ENCODE assay signal across 1 cellular context in the genomic region with DNA sequence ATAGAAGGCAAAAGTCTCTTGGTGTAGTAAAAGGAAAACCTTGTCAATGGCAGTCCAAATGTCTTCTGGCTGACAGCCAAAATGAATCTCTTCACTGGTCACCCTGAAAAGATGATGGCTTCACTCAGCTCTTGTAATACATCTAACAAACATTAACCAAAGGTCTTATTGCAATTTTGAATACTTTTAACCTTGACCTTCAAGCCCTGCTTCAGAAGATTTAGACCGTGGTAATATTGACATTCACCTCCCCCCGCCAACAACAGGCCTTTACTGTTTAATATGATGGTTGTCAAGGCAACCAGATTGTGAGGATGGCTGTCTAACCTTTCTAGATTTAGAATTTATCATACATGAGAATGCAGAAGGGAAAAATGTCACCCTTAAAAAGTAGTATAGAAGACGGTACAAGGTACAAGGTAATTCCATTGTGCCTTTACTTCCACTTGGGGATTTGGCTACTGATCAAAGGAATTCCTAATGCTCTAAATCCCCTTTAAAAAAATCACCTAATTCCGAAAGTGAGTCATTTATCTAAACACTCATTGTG.
A peak's percentile ranks its signal among the peaks of the same experiment; 100 is the strongest.
TF ChIP-seq lines count a peak whose summit lies in the region.

No MANE protein-coding gene starts in this region.

TF ChIP-seq in HepG2, 621 proteins besides CTCF, POLR2A, EP300 and RAD21 (continued from another document and continues in another):
- TF ChIP-seq, protein P1, sequence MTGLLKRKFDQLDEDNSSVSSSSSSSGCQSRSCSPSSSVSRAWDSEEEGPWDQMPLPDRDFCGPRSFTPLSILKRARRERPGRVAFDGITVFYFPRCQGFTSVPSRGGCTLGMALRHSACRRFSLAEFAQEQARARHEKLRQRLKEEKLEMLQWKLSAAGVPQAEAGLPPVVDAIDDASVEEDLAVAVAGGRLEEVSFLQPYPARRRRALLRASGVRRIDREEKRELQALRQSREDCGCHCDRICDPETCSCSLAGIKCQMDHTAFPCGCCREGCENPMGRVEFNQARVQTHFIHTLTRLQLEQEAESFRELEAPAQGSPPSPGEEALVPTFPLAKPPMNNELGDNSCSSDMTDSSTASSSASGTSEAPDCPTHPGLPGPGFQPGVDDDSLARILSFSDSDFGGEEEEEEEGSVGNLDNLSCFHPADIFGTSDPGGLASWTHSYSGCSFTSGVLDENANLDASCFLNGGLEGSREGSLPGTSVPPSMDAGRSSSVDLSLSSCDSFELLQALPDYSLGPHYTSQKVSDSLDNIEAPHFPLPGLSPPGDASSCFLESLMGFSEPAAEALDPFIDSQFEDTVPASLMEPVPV (CRISPR knock-in tag; IDR thresholded peaks at IDR 0.05), result no peak
- peak; percentile 69 for TF ChIP-seq ERF (CRISPR knock-in tag; IDR thresholded peaks at IDR 0.05)
- no peak for TF ChIP-seq SRF (IDR thresholded peaks at IDR 0.05; ENCODE audit: low read depth, low read length)
- TF ChIP-seq SETDB1 (CRISPR knock-in tag; IDR thresholded peaks at IDR 0.05; ENCODE audit: borderline replicate concordance), result no peak
- TF ChIP-seq ZNF24 (IDR thresholded peaks at IDR 0.05), result no peak
- TF ChIP-seq, protein P2, sequence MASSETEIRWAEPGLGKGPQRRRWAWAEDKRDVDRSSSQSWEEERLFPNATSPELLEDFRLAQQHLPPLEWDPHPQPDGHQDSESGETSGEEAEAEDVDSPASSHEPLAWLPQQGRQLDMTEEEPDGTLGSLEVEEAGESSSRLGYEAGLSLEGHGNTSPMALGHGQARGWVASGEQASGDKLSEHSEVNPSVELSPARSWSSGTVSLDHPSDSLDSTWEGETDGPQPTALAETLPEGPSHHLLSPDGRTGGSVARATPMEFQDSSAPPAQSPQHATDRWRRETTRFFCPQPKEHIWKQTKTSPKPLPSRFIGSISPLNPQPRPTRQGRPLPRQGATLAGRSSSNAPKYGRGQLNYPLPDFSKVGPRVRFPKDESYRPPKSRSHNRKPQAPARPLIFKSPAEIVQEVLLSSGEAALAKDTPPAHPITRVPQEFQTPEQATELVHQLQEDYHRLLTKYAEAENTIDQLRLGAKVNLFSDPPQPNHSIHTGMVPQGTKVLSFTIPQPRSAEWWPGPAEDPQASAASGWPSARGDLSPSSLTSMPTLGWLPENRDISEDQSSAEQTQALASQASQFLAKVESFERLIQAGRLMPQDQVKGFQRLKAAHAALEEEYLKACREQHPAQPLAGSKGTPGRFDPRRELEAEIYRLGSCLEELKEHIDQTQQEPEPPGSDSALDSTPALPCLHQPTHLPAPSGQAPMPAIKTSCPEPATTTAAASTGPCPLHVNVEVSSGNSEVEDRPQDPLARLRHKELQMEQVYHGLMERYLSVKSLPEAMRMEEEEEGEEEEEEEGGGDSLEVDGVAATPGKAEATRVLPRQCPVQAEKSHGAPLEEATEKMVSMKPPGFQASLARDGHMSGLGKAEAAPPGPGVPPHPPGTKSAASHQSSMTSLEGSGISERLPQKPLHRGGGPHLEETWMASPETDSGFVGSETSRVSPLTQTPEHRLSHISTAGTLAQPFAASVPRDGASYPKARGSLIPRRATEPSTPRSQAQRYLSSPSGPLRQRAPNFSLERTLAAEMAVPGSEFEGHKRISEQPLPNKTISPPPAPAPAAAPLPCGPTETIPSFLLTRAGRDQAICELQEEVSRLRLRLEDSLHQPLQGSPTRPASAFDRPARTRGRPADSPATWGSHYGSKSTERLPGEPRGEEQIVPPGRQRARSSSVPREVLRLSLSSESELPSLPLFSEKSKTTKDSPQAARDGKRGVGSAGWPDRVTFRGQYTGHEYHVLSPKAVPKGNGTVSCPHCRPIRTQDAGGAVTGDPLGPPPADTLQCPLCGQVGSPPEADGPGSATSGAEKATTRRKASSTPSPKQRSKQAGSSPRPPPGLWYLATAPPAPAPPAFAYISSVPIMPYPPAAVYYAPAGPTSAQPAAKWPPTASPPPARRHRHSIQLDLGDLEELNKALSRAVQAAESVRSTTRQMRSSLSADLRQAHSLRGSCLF (CRISPR knock-in tag; IDR thresholded peaks at IDR 0.05; ENCODE audit: borderline replicate concordance), result no peak
- TF ChIP-seq, protein P3, sequence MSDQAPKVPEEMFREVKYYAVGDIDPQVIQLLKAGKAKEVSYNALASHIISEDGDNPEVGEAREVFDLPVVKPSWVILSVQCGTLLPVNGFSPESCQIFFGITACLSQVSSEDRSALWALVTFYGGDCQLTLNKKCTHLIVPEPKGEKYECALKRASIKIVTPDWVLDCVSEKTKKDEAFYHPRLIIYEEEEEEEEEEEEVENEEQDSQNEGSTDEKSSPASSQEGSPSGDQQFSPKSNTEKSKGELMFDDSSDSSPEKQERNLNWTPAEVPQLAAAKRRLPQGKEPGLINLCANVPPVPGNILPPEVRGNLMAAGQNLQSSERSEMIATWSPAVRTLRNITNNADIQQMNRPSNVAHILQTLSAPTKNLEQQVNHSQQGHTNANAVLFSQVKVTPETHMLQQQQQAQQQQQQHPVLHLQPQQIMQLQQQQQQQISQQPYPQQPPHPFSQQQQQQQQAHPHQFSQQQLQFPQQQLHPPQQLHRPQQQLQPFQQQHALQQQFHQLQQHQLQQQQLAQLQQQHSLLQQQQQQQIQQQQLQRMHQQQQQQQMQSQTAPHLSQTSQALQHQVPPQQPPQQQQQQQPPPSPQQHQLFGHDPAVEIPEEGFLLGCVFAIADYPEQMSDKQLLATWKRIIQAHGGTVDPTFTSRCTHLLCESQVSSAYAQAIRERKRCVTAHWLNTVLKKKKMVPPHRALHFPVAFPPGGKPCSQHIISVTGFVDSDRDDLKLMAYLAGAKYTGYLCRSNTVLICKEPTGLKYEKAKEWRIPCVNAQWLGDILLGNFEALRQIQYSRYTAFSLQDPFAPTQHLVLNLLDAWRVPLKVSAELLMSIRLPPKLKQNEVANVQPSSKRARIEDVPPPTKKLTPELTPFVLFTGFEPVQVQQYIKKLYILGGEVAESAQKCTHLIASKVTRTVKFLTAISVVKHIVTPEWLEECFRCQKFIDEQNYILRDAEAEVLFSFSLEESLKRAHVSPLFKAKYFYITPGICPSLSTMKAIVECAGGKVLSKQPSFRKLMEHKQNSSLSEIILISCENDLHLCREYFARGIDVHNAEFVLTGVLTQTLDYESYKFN (CRISPR knock-in tag; conservative IDR thresholded peaks at IDR 0.05), result peak; percentile 95
- TF ChIP-seq HNF4G (IDR thresholded peaks at IDR 0.05; ENCODE audit: borderline replicate concordance, low read depth, low read length), result peak; percentile 86
- no peak for TF ChIP-seq HNF4G (CRISPR knock-in tag; IDR thresholded peaks at IDR 0.05; ENCODE audit: borderline replicate concordance, low read depth)
- TF ChIP-seq TBX3 (IDR thresholded peaks at IDR 0.05; ENCODE audit: borderline replicate concordance), result peak; percentile 86
- TF ChIP-seq, protein P4, sequence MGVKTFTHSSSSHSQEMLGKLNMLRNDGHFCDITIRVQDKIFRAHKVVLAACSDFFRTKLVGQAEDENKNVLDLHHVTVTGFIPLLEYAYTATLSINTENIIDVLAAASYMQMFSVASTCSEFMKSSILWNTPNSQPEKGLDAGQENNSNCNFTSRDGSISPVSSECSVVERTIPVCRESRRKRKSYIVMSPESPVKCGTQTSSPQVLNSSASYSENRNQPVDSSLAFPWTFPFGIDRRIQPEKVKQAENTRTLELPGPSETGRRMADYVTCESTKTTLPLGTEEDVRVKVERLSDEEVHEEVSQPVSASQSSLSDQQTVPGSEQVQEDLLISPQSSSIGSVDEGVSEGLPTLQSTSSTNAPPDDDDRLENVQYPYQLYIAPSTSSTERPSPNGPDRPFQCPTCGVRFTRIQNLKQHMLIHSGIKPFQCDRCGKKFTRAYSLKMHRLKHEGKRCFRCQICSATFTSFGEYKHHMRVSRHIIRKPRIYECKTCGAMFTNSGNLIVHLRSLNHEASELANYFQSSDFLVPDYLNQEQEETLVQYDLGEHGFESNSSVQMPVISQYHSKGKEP (CRISPR knock-in tag; IDR thresholded peaks at IDR 0.05), result no peak
- no peak for TF ChIP-seq KLF6 (CRISPR knock-in tag; IDR thresholded peaks at IDR 0.05)
- TF ChIP-seq NFRKB (IDR thresholded peaks at IDR 0.05), result no peak
- no peak for TF ChIP-seq MAFK (conservative IDR thresholded peaks at IDR 0.05 in 1 of 2, IDR thresholded peaks at IDR 0.05 in 1 of 2; ENCODE audit: low read length in 2 of 2)
- TF ChIP-seq, protein P5, sequence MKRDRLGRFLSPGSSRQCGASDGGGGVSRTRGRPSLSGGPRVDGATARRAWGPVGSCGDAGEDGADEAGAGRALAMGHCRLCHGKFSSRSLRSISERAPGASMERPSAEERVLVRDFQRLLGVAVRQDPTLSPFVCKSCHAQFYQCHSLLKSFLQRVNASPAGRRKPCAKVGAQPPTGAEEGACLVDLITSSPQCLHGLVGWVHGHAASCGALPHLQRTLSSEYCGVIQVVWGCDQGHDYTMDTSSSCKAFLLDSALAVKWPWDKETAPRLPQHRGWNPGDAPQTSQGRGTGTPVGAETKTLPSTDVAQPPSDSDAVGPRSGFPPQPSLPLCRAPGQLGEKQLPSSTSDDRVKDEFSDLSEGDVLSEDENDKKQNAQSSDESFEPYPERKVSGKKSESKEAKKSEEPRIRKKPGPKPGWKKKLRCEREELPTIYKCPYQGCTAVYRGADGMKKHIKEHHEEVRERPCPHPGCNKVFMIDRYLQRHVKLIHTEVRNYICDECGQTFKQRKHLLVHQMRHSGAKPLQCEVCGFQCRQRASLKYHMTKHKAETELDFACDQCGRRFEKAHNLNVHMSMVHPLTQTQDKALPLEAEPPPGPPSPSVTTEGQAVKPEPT (CRISPR knock-in tag; IDR thresholded peaks at IDR 0.05; ENCODE audit: low read depth), result no peak
- no peak for TF ChIP-seq EED (CRISPR knock-in tag; IDR thresholded peaks at IDR 0.05)
- peak; percentile 74 for TF ChIP-seq DPF2 (CRISPR knock-in tag; IDR thresholded peaks at IDR 0.05; ENCODE audit: borderline replicate concordance, low read depth)
- TF ChIP-seq ZFP62 (CRISPR knock-in tag; IDR thresholded peaks at IDR 0.05), result no peak
- no peak for TF ChIP-seq ZSCAN20 (CRISPR knock-in tag; IDR thresholded peaks at IDR 0.05; ENCODE audit: borderline replicate concordance)
- TF ChIP-seq TGIF2 (CRISPR knock-in tag; IDR thresholded peaks at IDR 0.05), result peak; percentile 25; the same call in 1 of the 2 replicates
- no peak for TF ChIP-seq ZBTB38 (CRISPR knock-in tag; IDR thresholded peaks at IDR 0.05)
- no peak for TF ChIP-seq IKZF1 (IDR thresholded peaks at IDR 0.05)
- TF ChIP-seq ZNF570 (CRISPR knock-in tag; IDR thresholded peaks at IDR 0.05; ENCODE audit: borderline replicate concordance), result no peak
- peak; percentile 48; the same call in 1 of the 2 replicates for TF ChIP-seq MEIS2 (CRISPR knock-in tag; IDR thresholded peaks at IDR 0.05)
- TF ChIP-seq PTBP1 (IDR thresholded peaks at IDR 0.05; ENCODE audit: low read depth, low read length, poor library complexity, severe bottlenecking), result no peak
- TF ChIP-seq HOXD1 (CRISPR knock-in tag; IDR thresholded peaks at IDR 0.05), result peak; percentile 72; the same call in 1 of the 2 replicates
- no peak for TF ChIP-seq NR1H2 (CRISPR knock-in tag; IDR thresholded peaks at IDR 0.05; ENCODE audit: borderline replicate concordance, low read depth)
- peak; percentile 65 for TF ChIP-seq ELF3 (CRISPR knock-in tag; IDR thresholded peaks at IDR 0.05)
- TF ChIP-seq HOXA3 (CRISPR knock-in tag; IDR thresholded peaks at IDR 0.05), result peak; percentile 31; the same call in 1 of the 2 replicates
- TF ChIP-seq, protein P6, sequence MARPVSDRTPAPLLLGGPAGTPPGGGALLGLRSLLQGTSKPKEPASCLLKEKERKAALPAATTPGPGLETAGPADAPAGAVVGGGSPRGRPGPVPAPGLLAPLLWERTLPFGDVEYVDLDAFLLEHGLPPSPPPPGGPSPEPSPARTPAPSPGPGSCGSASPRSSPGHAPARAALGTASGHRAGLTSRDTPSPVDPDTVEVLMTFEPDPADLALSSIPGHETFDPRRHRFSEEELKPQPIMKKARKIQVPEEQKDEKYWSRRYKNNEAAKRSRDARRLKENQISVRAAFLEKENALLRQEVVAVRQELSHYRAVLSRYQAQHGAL (CRISPR knock-in tag; IDR thresholded peaks at IDR 0.05; ENCODE audit: not compliant biosample characterization), result no peak
- TF ChIP-seq ONECUT2 (CRISPR knock-in tag; IDR thresholded peaks at IDR 0.05), result peak; percentile 59
- peak; percentile 78 for TF ChIP-seq MEF2D (CRISPR knock-in tag; IDR thresholded peaks at IDR 0.05)
- TF ChIP-seq ZBTB3 (CRISPR knock-in tag; IDR thresholded peaks at IDR 0.05; ENCODE audit: borderline replicate concordance, low read depth), result no peak
- no peak for TF ChIP-seq STAT5B (CRISPR knock-in tag; IDR thresholded peaks at IDR 0.05)
- TF ChIP-seq ZNF781 (CRISPR knock-in tag; IDR thresholded peaks at IDR 0.05; ENCODE audit: borderline replicate concordance, not compliant biosample characterization), result no peak
- TF ChIP-seq, protein P7, sequence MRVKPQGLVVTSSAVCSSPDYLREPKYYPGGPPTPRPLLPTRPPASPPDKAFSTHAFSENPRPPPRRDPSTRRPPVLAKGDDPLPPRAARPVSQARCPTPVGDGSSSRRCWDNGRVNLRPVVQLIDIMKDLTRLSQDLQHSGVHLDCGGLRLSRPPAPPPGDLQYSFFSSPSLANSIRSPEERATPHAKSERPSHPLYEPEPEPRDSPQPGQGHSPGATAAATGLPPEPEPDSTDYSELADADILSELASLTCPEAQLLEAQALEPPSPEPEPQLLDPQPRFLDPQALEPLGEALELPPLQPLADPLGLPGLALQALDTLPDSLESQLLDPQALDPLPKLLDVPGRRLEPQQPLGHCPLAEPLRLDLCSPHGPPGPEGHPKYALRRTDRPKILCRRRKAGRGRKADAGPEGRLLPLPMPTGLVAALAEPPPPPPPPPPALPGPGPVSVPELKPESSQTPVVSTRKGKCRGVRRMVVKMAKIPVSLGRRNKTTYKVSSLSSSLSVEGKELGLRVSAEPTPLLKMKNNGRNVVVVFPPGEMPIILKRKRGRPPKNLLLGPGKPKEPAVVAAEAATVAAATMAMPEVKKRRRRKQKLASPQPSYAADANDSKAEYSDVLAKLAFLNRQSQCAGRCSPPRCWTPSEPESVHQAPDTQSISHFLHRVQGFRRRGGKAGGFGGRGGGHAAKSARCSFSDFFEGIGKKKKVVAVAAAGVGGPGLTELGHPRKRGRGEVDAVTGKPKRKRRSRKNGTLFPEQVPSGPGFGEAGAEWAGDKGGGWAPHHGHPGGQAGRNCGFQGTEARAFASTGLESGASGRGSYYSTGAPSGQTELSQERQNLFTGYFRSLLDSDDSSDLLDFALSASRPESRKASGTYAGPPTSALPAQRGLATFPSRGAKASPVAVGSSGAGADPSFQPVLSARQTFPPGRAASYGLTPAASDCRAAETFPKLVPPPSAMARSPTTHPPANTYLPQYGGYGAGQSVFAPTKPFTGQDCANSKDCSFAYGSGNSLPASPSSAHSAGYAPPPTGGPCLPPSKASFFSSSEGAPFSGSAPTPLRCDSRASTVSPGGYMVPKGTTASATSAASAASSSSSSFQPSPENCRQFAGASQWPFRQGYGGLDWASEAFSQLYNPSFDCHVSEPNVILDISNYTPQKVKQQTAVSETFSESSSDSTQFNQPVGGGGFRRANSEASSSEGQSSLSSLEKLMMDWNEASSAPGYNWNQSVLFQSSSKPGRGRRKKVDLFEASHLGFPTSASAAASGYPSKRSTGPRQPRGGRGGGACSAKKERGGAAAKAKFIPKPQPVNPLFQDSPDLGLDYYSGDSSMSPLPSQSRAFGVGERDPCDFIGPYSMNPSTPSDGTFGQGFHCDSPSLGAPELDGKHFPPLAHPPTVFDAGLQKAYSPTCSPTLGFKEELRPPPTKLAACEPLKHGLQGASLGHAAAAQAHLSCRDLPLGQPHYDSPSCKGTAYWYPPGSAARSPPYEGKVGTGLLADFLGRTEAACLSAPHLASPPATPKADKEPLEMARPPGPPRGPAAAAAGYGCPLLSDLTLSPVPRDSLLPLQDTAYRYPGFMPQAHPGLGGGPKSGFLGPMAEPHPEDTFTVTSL (CRISPR knock-in tag; IDR thresholded peaks at IDR 0.05; ENCODE audit: borderline replicate concordance), result peak; percentile 86; the same call in 1 of the 2 replicates
- TF ChIP-seq, protein P8, sequence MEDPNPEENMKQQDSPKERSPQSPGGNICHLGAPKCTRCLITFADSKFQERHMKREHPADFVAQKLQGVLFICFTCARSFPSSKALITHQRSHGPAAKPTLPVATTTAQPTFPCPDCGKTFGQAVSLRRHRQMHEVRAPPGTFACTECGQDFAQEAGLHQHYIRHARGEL (CRISPR knock-in tag; IDR thresholded peaks at IDR 0.05), result no peak
